ENCODE assay signal across 8 cellular contexts in the genomic region with DNA sequence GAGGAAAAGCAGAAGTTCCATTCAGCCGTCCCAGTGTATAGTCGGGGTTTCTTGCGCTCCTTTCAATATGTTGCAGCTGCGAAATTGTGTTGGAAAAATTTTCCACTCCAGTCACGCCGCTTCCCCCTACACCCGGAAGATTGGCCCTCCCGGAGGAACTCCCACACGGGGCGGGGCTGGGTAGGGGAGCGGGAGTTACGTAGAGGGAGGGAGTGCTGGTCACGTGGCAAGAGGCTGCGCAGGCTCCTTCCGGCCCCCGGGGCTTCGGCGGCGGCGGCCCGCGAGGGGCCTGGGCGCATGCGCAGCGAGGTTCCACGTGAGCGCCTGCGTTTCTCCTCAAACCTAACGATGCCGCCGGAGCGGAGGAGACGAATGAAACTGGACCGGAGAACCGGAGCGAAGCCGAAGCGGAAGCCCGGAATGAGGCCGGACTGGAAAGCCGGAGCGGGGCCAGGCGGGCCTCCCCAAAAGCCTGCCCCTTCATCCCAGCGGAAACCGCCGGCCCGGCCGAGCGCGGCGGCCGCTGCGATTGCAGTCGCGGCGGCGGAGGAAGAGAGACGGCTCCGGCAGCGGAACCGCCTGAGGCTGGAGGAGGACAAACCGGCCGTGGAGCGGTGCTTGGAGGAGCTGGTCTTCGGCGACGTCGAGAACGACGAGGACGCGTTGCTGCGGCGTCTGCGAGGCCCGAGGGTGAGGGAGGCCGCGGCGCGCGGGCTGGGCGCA. TPM values are rescaled to one million over a fixed set of nuclear protein-coding genes. Genes with fewer than 3 reads are reported as not detected.
A peak's percentile ranks its signal among the peaks of the same experiment; 100 is the strongest.
DNase-seq lines count a peak whose midpoint lies in the region; ATAC-seq, FAIRE-seq and TF ChIP-seq lines count a peak whose summit lies in the region.

A gene (plus strand): TSS at position 310 of the 723 bp plus-strand sequence. CDS start 39 bp downstream, at position 349.

- no peak for FAIRE-seq in GM19239 (lab: Jason Lieb, UNC)

- no peak for TF ChIP-seq CTCF in BE2C (IDR thresholded peaks at IDR 0.05; ENCODE audit: low read depth, low read length)
- TF ChIP-seq CTCF in chondrocyte (IDR thresholded peaks at IDR 0.05) = no peak

- H3K36me3 Mint-ChIP-seq in chondrocyte (ENCODE audit: low read depth) = peaks cover 4% of the 10 kb centered on the region

- peaks cover 61% of the 10 kb centered on the region for H3K4me1 Mint-ChIP-seq in chondrocyte (ENCODE audit: low read depth)

- ATAC-seq in HG03442 (IDR thresholded peaks at IDR 0.05; ENCODE audit: unreplicated experiment) = peak; percentile 66

- DNase-seq in BE2C = peak; percentile 99
- DNase-seq in GM19239 (ENCODE audit: insufficient read length, low spot score) = peak; percentile 70
- DNase-seq in NCI-H510A treated with DMSO at 0.1 percent for 48 hours (lab: John Stamatoyannopoulos, UW) = peak; percentile 98
- peak; percentile 89 to 94 for DNase-seq in activated CD4-positive, alpha-beta T cell treated with anti-CD3 and anti-CD28 coated beads for 24 hours (ENCODE audit: low read depth in 2 of 2)
- DNase-seq in chondrocyte (ENCODE audit: low spot score) = peak; percentile 97
- DNase-seq in kidney glomerular epithelial cell (lab: John Stamatoyannopoulos, UW) = peak; percentile 93
- peak; percentile 94 to 95 for DNase-seq in stimulated activated CD4-positive, alpha-beta T cell treated with anti-CD3 and anti-CD28 coated beads, Interleukin-15, amount 100 ng/mL, for 48 hours (ENCODE audit: low read depth in 2 of 2)

- H3K4me1 ChIP-seq in BE2C = no peaks in the 10 kb centered on the region

- H3K27me3 Mint-ChIP-seq in chondrocyte (ENCODE audit: low read depth) = no peaks in the 10 kb centered on the region

- peak within 1 kb of the TSS; percentile 99 for H3K27ac Mint-ChIP-seq in chondrocyte (ENCODE audit: unreplicated experiment)

- H3K9me3 ChIP-seq in BE2C = no peaks in the 10 kb centered on the region

- peak within 1 kb of the TSS; percentile 74 for H3K4me3 Mint-ChIP-seq in chondrocyte (ENCODE audit: unreplicated experiment)

- H3K9me3 Mint-ChIP-seq in chondrocyte (ENCODE audit: low read depth) = no peaks in the 10 kb centered on the region

- no peaks in the 10 kb centered on the region for H3K27me3 ChIP-seq in BE2C

- H3K4me3 ChIP-seq in BE2C (ENCODE audit: low read depth, low read length) = peak within 1 kb of the TSS; percentile 94

- peaks cover 17% of the 10 kb centered on the region for H3K36me3 ChIP-seq in BE2C

RNA-seq across cellular contexts. Expression of the gene that starts here (rescaled TPM):
- 64.2 TPM for polyA plus RNA-seq in BE2C (2012; ENCODE audit: insufficient read depth, insufficient read length, low read depth)
- 16.8 to 18.7 TPM (median 18.3 TPM) in 3 replicates for total RNA-seq in chondrocyte

Comparison
In these comparisons a context has a peak if more than half of its experiments do, and no peak if none do; other contexts are left out.
1. Peak in every context shown above with its lines: DNase-seq, ATAC-seq and H3K4me3 ChIP-seq.